ENCODE assay signal across 19 cellular contexts in genomic region chr20:12110711-12111110, GRCh38.
"Had no signal": no experiment of that assay in that cellular context is flagged by ENCODE, and none has a peak within 500 bp of the region (broad histone marks: within the 10 kb centered on the region; RNA-seq: fewer than 3 reads in every experiment).

No MANE protein-coding gene starts in this region.

- H3K36me3 Mint-ChIP-seq: activated naive CD8-positive, alpha-beta T cell; type B pancreatic cell had no signal

- H3K4me1 Mint-ChIP-seq: stimulated activated naive CD8-positive, alpha-beta T cell treated with anti-CD3 and anti-CD28 coated beads, Interleukin-15, amount 100 ng/mL, for 72 hours had no signal

- DNase-seq: activated CD4-positive, alpha-beta T cell treated with anti-CD3 and anti-CD28 coated beads, Interleukin-2, amount 50 U/mL, for 1 hour; activated CD8-positive, alpha-beta memory T cell treated with anti-CD3 and anti-CD28 coated beads for 24 hours; activated gamma-delta T cell treated with Interleukin-2 at 50 U/mL for 16 hours; amygdala; dorsolateral prefrontal cortex; erythroblast; foreskin fibroblast; glutamatergic neuron; hypothalamus; left ventricle myocardium inferior; mucosa of descending colon; natural killer cell; posterior cingulate gyrus; small intestine; stimulated activated naive CD8-positive, alpha-beta T cell treated with anti-CD3 and anti-CD28 coated beads, Interleukin-15, amount 100 ng/mL, for 72 hours had no signal

- H3K27ac Mint-ChIP-seq: activated naive CD8-positive, alpha-beta T cell; natural killer cell; stimulated activated naive CD8-positive, alpha-beta T cell treated with anti-CD3 and anti-CD28 coated beads, Interleukin-15, amount 100 ng/mL, for 72 hours; type B pancreatic cell had no signal

- ATAC-seq: activated CD4-positive, CD25-positive, alpha-beta regulatory T cell treated with anti-CD3 and anti-CD28 coated beads, Interleukin-2, amount 50 U/mL, for 24 hours; mucosa of descending colon; stimulated activated naive CD8-positive, alpha-beta T cell treated with anti-CD3 and anti-CD28 coated beads, Interleukin-15, amount 100 ng/mL, for 72 hours had no signal

- H3K4me3 Mint-ChIP-seq: activated naive CD8-positive, alpha-beta T cell; natural killer cell; stimulated activated naive CD8-positive, alpha-beta T cell treated with anti-CD3 and anti-CD28 coated beads, Interleukin-15, amount 100 ng/mL, for 72 hours; type B pancreatic cell had no signal

- H3K4me3 ChIP-seq: dorsolateral prefrontal cortex, left ventricle myocardium inferior, mucosa of descending colon, right atrium auricular region had no signal
